Comparison of ENCODE assay signal across 7 cellular contexts in genomic region chr14:75127474-75127820, GRCh38. TPM values are rescaled to one million over a fixed set of nuclear protein-coding genes. Genes with fewer than 3 reads are reported as not detected.
A peak's percentile ranks its signal among the peaks of the same experiment; 100 is the strongest.
DNase-seq lines count a peak whose midpoint lies in the region; ATAC-seq and TF ChIP-seq lines count a peak whose summit lies in the region.
"Not testable (repeated sequence)": the region's sequence is repeated elsewhere in the genome, so short reads cannot be mapped to it uniquely, and the experiment has no call there.

No MANE protein-coding gene starts in this region.

- peaks cover 43% of the 10 kb centered on the region for H3K4me1 Mint-ChIP-seq in activated CD8-positive, alpha-beta memory T cell treated with anti-CD3 and anti-CD28 coated beads, Interleukin-2, amount 10 ng/mL, durations not matched to agents 7 days and 5 days
- peaks cover 41% of the 10 kb centered on the region for H3K4me1 Mint-ChIP-seq in central memory CD8-positive, alpha-beta T cell

- WGBS in spleen, 5 donors, result 24 to 45% (median 34%) methylated on average over 16 of the region's 16 CpGs

- peak overlapping the region; percentile 98 for H3K27ac Mint-ChIP-seq in activated CD8-positive, alpha-beta memory T cell treated with anti-CD3 and anti-CD28 coated beads, Interleukin-2, amount 10 ng/mL, durations not matched to agents 7 days and 5 days
- H3K27ac Mint-ChIP-seq in central memory CD8-positive, alpha-beta T cell (ENCODE audit: low read depth), result peak overlapping the region; percentile 99

- not testable (repeated sequence) for H3K36me3 ChIP-seq in NT2/D1 (ENCODE audit: insufficient read depth, insufficient read length, low read length); muscle layer of colon (ENCODE audit: insufficient read depth, low read length)
- peaks cover 0 to 29% (median 7%) of the 10 kb centered on the region in 6 donors for H3K36me3 ChIP-seq in spleen

- TF ChIP-seq POLR2A in spleen (IDR thresholded peaks at IDR 0.05), result not testable (repeated sequence)

- H3K4me3 ChIP-seq in NT2/D1 (ENCODE audit: insufficient read length, low read depth) (peak overlapping the region; percentile 90), muscle layer of colon (ENCODE audit: low read depth in 1 of 2, low read length in 2 of 2) (peak overlapping the region; percentile 83 to 99), spleen (peak overlapping the region; percentile 59 to 81 (median 74))

- not testable (repeated sequence) for H3K9me3 ChIP-seq in NT2/D1 (ENCODE audit: insufficient read depth, low read length); muscle layer of colon (ENCODE audit: low read length); spleen

- H3K9ac ChIP-seq in NT2/D1 (ENCODE audit: insufficient read length, low read depth) (peak overlapping the region; percentile 92), muscle layer of colon (ENCODE audit: low read length) (peak overlapping the region; percentile 81)

- H3K27me3 ChIP-seq in NT2/D1 (ENCODE audit: insufficient read depth, insufficient read length); muscle layer of colon (ENCODE audit: control insufficient read depth in 1 of 2, insufficient read depth in 2 of 2, low read length in 2 of 2); spleen (replicated peaks in 1 of 7): not testable (repeated sequence)

- DNase-seq in NT2/D1 (ENCODE audit: low read depth, low spot score); activated CD8-positive, alpha-beta memory T cell treated with anti-CD3 and anti-CD28 coated beads, Interleukin-2, amount 10 ng/mL, durations not matched to agents 7 days and 5 days; central memory CD8-positive, alpha-beta T cell (ENCODE audit: low spot score in 2 of 2): not testable (repeated sequence)
- DNase-seq in left cardiac atrium (peak; percentile 33), spleen (peak; percentile 77)

- H3K27ac ChIP-seq in muscle layer of colon (ENCODE audit: low read depth, low read length), result peak overlapping the region; percentile 93
- peak overlapping the region; percentile 94 to 99 (median 98) for H3K27ac ChIP-seq in spleen

- ATAC-seq in GM19438 (IDR thresholded peaks at IDR 0.05; ENCODE audit: low read depth, unreplicated experiment), result peak; percentile 4
- peak; percentile 2 for ATAC-seq in activated CD8-positive, alpha-beta memory T cell treated with anti-CD3 and anti-CD28 coated beads, Interleukin-2, amount 10 ng/mL, durations not matched to agents 7 days and 5 days
- not testable (repeated sequence) for ATAC-seq in central memory CD8-positive, alpha-beta T cell (replicated peaks; ENCODE audit: extremely low read depth, poor library complexity, severe bottlenecking); left cardiac atrium

- not testable (repeated sequence) for TF ChIP-seq CTCF in spleen (IDR thresholded peaks at IDR 0.05 in 8 of 11, conservative IDR thresholded peaks at IDR 0.05 in 3 of 11)

- not testable (repeated sequence) for H3K27me3 Mint-ChIP-seq in activated CD8-positive, alpha-beta memory T cell treated with anti-CD3 and anti-CD28 coated beads, Interleukin-2, amount 10 ng/mL, durations not matched to agents 7 days and 5 days; central memory CD8-positive, alpha-beta T cell

- H3K4me1 ChIP-seq in NT2/D1 (ENCODE audit: insufficient read depth, insufficient read length), result not testable (repeated sequence)
- H3K4me1 ChIP-seq in muscle layer of colon (ENCODE audit: insufficient read depth, low read length) (peaks cover 20% of the 10 kb centered on the region), spleen (peaks cover 29 to 73% (median 51%) of the 10 kb centered on the region in 6 donors)

- not testable (repeated sequence) for H3K9me3 Mint-ChIP-seq in activated CD8-positive, alpha-beta memory T cell treated with anti-CD3 and anti-CD28 coated beads, Interleukin-2, amount 10 ng/mL, durations not matched to agents 7 days and 5 days (ENCODE audit: low read depth); central memory CD8-positive, alpha-beta T cell

- intact Hi-C loops in left cardiac atrium (cut with DNase I); spleen (cut with DNase I; ENCODE audit: low total_unique reads): not testable (repeated sequence)

- H3K4me3 Mint-ChIP-seq in activated CD8-positive, alpha-beta memory T cell treated with anti-CD3 and anti-CD28 coated beads, Interleukin-2, amount 10 ng/mL, durations not matched to agents 7 days and 5 days, result peak overlapping the region; percentile 98
- peak overlapping the region; percentile 84 for H3K4me3 Mint-ChIP-seq in central memory CD8-positive, alpha-beta T cell

- CTCF ChIA-PET in activated CD8-positive, alpha-beta memory T cell treated with anti-CD3 and anti-CD28 coated beads, Interleukin-2, amount 10 ng/mL, durations not matched to agents 7 days and 5 days (lab: Charles Lee), result interaction anchor here (1.3 to 8.5 kb wide), 4 partner anchors 10 to 394 kb away, joined by 3 to 216 read pairs (median 4); no protein-coding TSS in a partner anchor

- peaks cover 17% of the 10 kb centered on the region for H3K36me3 Mint-ChIP-seq in activated CD8-positive, alpha-beta memory T cell treated with anti-CD3 and anti-CD28 coated beads, Interleukin-2, amount 10 ng/mL, durations not matched to agents 7 days and 5 days
- H3K36me3 Mint-ChIP-seq in central memory CD8-positive, alpha-beta T cell (ENCODE audit: insufficient read depth), result peaks cover 23% of the 10 kb centered on the region

RNA-seq across cellular contexts. Expression of gene NEK9, which starts 0.6 kb away (rescaled TPM):
- total RNA-seq in activated CD8-positive, alpha-beta memory T cell treated with anti-CD3 and anti-CD28 coated beads, Interleukin-2, amount 10 ng/mL, durations not matched to agents 7 days and 5 days, result 10 to 100 TPM; 83.0 to 86.4 TPM
- total RNA-seq in left cardiac atrium, result 100 to 1,000 TPM in 1 of 2 donors, 10 to 100 TPM in 1; 89.1 to 102 TPM
- total RNA-seq in spleen, result 100 to 1,000 TPM in 1 of 7 donors, 10 to 100 TPM in 6; 68.5 to 102 (median 86.5) TPM
- 10 to 100 TPM; 31.7 to 38.8 (median 33.0) TPM for polyA plus RNA-seq in spleen

RNA-seq across cellular contexts. Expression of gene TMED10, which starts 49.0 kb away (rescaled TPM):
- total RNA-seq in activated CD8-positive, alpha-beta memory T cell treated with anti-CD3 and anti-CD28 coated beads, Interleukin-2, amount 10 ng/mL, durations not matched to agents 7 days and 5 days, result 100 to 1,000 TPM; 129 to 166 TPM
- total RNA-seq in left cardiac atrium (100 to 1,000 TPM; 271 to 327 TPM), spleen (100 to 1,000 TPM; 167 to 212 (median 191) TPM)
- polyA plus RNA-seq in spleen, result 10 to 100 TPM; 33.3 to 52.2 (median 46.6) TPM

RNA-seq across cellular contexts. Expression of gene ZC2HC1C, which starts 58.0 kb away (rescaled TPM):
- 1 to 10 TPM; 2.8 to 2.9 TPM for total RNA-seq in activated CD8-positive, alpha-beta memory T cell treated with anti-CD3 and anti-CD28 coated beads, Interleukin-2, amount 10 ng/mL, durations not matched to agents 7 days and 5 days
- total RNA-seq in left cardiac atrium (1 to 10 TPM; 7.5 to 7.8 TPM), spleen (1 to 10 TPM in 6 of 7 donors, under 1 TPM in 1; 0.89 to 2.8 (median 1.1) TPM)
- 1 to 10 TPM; 1.1 to 2.4 (median 1.2) TPM for polyA plus RNA-seq in spleen
